ENCODE assay signal across 7 cellular contexts in the genomic region with DNA sequence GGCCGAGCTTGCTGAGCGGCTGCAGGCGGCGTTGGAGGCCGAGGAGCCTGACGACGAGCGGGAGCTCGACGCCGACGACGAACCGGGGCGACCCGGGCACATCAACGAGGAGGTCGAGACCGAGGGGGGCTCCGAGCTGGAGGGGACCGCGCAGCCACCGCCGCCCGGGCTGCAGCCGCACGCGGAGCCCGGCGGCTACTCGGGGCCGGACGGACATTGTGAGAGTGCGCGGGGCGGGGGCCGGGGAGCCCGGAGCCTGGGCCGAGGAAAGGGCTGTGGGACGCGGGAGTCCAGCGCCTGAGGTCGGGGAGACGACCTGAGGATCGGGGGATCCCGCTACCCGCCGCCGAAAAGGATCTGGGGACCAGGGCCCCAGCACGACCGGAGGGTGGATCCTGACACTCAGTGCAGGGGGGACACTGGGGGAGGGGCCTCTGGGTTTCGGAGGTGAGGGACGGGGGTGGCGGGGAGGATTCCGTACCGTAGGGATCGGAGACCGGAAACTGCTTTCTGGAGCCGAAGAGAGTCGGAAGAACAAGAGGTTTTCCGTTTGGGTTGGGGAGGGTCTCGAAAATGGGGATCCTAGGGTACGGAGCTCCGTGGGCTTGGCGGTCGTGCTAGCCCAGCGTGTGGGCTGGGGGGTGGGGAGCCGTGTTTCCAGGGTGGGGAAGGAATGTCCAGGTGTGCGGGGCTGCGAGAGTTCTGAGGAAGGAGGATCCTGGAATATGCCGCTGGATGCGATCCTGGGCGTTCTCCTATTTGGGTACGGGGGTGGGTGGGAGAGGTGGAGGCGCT. TPM values are rescaled to one million over a fixed set of nuclear protein-coding genes. Genes with fewer than 3 reads are reported as not detected.
DNase-seq lines count a peak whose midpoint lies in the region; ATAC-seq and TF ChIP-seq lines count a peak whose summit lies in the region.

No MANE protein-coding gene starts in this region.

- H3K9ac ChIP-seq in MM.1S (ENCODE audit: low read length), result peak overlapping the region; percentile 100

- peak overlapping the region; percentile 92 for H3K4me3 Mint-ChIP-seq in activated CD4-positive, alpha-beta T cell treated with anti-CD3 and anti-CD28 coated beads, Interleukin-2, amount 10 ng/mL, durations not matched to agents 24 days and 14 days

- peaks cover 15% of the 10 kb centered on the region; the same call in 1 of the 2 replicates for H3F3A ChIP-seq in MM.1S (ENCODE audit: insufficient read depth, low read length)

- H3K4me1 Mint-ChIP-seq in activated CD4-positive, alpha-beta T cell treated with anti-CD3 and anti-CD28 coated beads, Interleukin-2, amount 10 ng/mL, durations not matched to agents 24 days and 14 days, result peaks cover 47% of the 10 kb centered on the region

- peaks cover 10% of the 10 kb centered on the region; the same call in 1 of the 2 replicates for H3K4me1 ChIP-seq in MM.1S (ENCODE audit: low read length)

- ATAC-seq in HG03159 (IDR thresholded peaks at IDR 0.05; ENCODE audit: unreplicated experiment), result no peak

- peak overlapping the region; percentile 97 for H3K27ac ChIP-seq in MM.1S (ENCODE audit: low read length)

- H4K20me1 ChIP-seq in MM.1S (ENCODE audit: insufficient read depth, low read length), result 0 out of 2 replicates have a peak, but pooled peaks cover 2% of the 10 kb centered on the region

- H3K4me3 ChIP-seq in MM.1S (ENCODE audit: low read length), result peak overlapping the region; percentile 93

- intact Hi-C loops in activated CD4-positive, alpha-beta T cell treated with anti-CD3 and anti-CD28 coated beads, Interleukin-2, amount 10 ng/mL, durations not matched to agents 24 days and 14 days (cut with micrococcal nuclease), result loop anchor here (1.0 to 10.0 kb wide), 4 partner anchors 133 to 840 kb away; a partner anchor contains a TSS

- H3K9me3 Mint-ChIP-seq in activated CD4-positive, alpha-beta T cell treated with anti-CD3 and anti-CD28 coated beads, Interleukin-2, amount 10 ng/mL, durations not matched to agents 24 days and 14 days, result no peaks in the 10 kb centered on the region

- DNase-seq in GM13977 (ENCODE audit: low spot score) (peak; percentile 56), MM.1S (peak; percentile 55), dermis blood vessel endothelial cell (peak; percentile 43), medulla oblongata (ENCODE audit: extremely low spot score) (peak; percentile 33)
- DNase-seq in activated CD4-positive, alpha-beta T cell treated with anti-CD3 and anti-CD28 coated beads, Interleukin-2, amount 10 ng/mL, durations not matched to agents 24 days and 14 days, result peak; percentile 84
- peak; percentile 48 to 57 for DNase-seq in stimulated activated CD8-positive, alpha-beta memory T cell treated with anti-CD3 and anti-CD28 coated beads, Interleukin-15, amount 100 ng/mL, for 48 hours (ENCODE audit: low read depth in 2 of 2)

- TF ChIP-seq CTCF in GM13977 (IDR thresholded peaks at IDR 0.05; ENCODE audit: extremely low read depth, insufficient read depth, missing control alignments) (no peak), MM.1S (IDR thresholded peaks at IDR 0.05; ENCODE audit: low read length) (no peak)

- peak overlapping the region; percentile 78 for H3K4me2 ChIP-seq in MM.1S (ENCODE audit: low read depth, low read length)

- H3K9me3 ChIP-seq in MM.1S (replicated peaks; ENCODE audit: insufficient read depth, low read length), result no peaks in the 10 kb centered on the region

- peaks cover 56% of the 10 kb centered on the region for H3K79me2 ChIP-seq in MM.1S (ENCODE audit: low read length)

- peaks cover 8% of the 10 kb centered on the region; the same call in 1 of the 2 replicates for H3K36me3 ChIP-seq in MM.1S (replicated peaks; ENCODE audit: insufficient read depth, low read length)

- in situ Hi-C loops in GM13977 (cut with MboI; ENCODE audit: low pct_unique_long_range_greater_than_20kb, low sequenced_read_pairs, unreplicated experiment), result no loop called here

- no peaks in the 10 kb centered on the region for H3K9me2 ChIP-seq in MM.1S (replicated peaks; ENCODE audit: insufficient read depth, low read length)

- peaks cover 7% of the 10 kb centered on the region for H3K27me3 Mint-ChIP-seq in activated CD4-positive, alpha-beta T cell treated with anti-CD3 and anti-CD28 coated beads, Interleukin-2, amount 10 ng/mL, durations not matched to agents 24 days and 14 days

- peak overlapping the region; percentile 51; the same call in 1 of the 2 replicates for H2AFZ ChIP-seq in MM.1S (ENCODE audit: low read length)

- peak overlapping the region; percentile 100 for H3K27ac Mint-ChIP-seq in activated CD4-positive, alpha-beta T cell treated with anti-CD3 and anti-CD28 coated beads, Interleukin-2, amount 10 ng/mL, durations not matched to agents 24 days and 14 days

- peaks cover 42% of the 10 kb centered on the region for H3K36me3 Mint-ChIP-seq in activated CD4-positive, alpha-beta T cell treated with anti-CD3 and anti-CD28 coated beads, Interleukin-2, amount 10 ng/mL, durations not matched to agents 24 days and 14 days (ENCODE audit: low read depth)

- H3K27me3 ChIP-seq in MM.1S (replicated peaks; ENCODE audit: insufficient read depth, low read length), result peaks cover 19% of the 10 kb centered on the region

RNA-seq across cellular contexts. Expression of a gene that starts 0.6 kb away (rescaled TPM):
- 256 and 258 TPM in 2 replicates for total RNA-seq in activated CD4-positive, alpha-beta T cell treated with anti-CD3 and anti-CD28 coated beads, Interleukin-2, amount 10 ng/mL, durations not matched to agents 24 days and 14 days
- 63.3 and 171 TPM in 2 replicates for total RNA-seq in dermis blood vessel endothelial cell

RNA-seq across cellular contexts. Expression of a gene that starts 45.2 kb away (rescaled TPM):
- 30.4 and 30.7 TPM in 2 replicates for total RNA-seq in activated CD4-positive, alpha-beta T cell treated with anti-CD3 and anti-CD28 coated beads, Interleukin-2, amount 10 ng/mL, durations not matched to agents 24 days and 14 days
- total RNA-seq in dermis blood vessel endothelial cell, result 7.5 and 13.2 TPM in 2 replicates

RNA-seq across cellular contexts. Expression of a gene that starts 45.8 kb away (rescaled TPM):
- 0.19 and 0.70 TPM in 2 replicates for total RNA-seq in activated CD4-positive, alpha-beta T cell treated with anti-CD3 and anti-CD28 coated beads, Interleukin-2, amount 10 ng/mL, durations not matched to agents 24 days and 14 days
- total RNA-seq in dermis blood vessel endothelial cell, result 11.2 and 90.9 TPM in 2 replicates

Comparison
In these comparisons a context has a peak if more than half of its experiments do, and no peak if none do; other contexts are left out.
1. DNase-seq: peak in every context shown above with its lines; median percentile 84 in activated CD4-positive, alpha-beta T cell treated with anti-CD3 and anti-CD28 coated beads, Interleukin-2, amount 10 ng/mL, durations not matched to agents 24 days and 14 days; 56 in GM13977; 55 in MM.1S; 52 in stimulated activated CD8-positive, alpha-beta memory T cell treated with anti-CD3 and anti-CD28 coated beads, Interleukin-15, amount 100 ng/mL, for 48 hours; 43 in dermis blood vessel endothelial cell; 33 in medulla oblongata.